ENCODE assay signal across 12 cellular contexts in the genomic region with DNA sequence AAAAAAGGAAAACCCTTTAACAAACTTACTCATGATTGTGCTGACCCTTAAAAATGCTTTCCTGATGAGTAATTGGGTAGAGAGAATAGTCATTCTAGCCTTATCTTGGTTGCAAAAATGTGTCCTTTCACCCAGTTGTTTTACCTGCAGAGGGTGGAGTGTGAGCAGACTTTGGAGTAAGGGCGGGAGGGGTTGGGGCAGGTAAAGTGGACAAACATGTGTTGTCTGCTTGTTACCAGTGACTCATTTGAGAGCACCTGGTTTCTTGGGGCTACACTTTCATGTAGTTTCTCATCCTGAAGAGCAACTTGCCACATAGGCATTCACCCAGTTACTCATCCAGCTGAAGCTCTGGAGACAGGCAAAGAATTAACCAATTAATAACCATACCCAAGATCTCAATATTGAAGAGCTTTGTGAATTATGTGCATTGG.
DNase-seq lines count a peak whose midpoint lies in the region; FAIRE-seq and TF ChIP-seq lines count a peak whose summit lies in the region.
"Had no signal": no experiment of that assay in that cellular context is flagged by ENCODE, and none has a peak within 500 bp of the region (broad histone marks: within the 10 kb centered on the region; RNA-seq: fewer than 3 reads in every experiment).

No MANE protein-coding gene starts in this region.

- BruUV-seq in MCF 10A (replicated peaks; lab: Mats Ljungman, UMichigan): no TSS peak

- POLR2A ChIA-PET in MCF 10A (lab: Yijun Ruan, JAX): interaction anchor here (0.7 to 3.4 kb wide), 8 partner anchors 9 to 90 kb away, joined by 3 to 33 read pairs (median 4); no protein-coding TSS in a partner anchor

- H3K36me3 Mint-ChIP-seq in MCF 10A (ENCODE audit: insufficient read depth, unreplicated experiment): no peaks in the 10 kb centered on the region
- H3K36me3 Mint-ChIP-seq: activated naive CD8-positive, alpha-beta T cell treated with anti-CD3 and anti-CD28 coated beads, Interleukin-2, amount 10 ng/mL, durations not matched to agents 7 days and 5 days; memory B cell had no signal

- TF ChIP-seq POLR2A in breast epithelium (IDR thresholded peaks at IDR 0.05): no peak

- no peak for TF ChIP-seq CTCF in MCF 10A (IDR thresholded peaks at IDR 0.05; ENCODE audit: unreplicated experiment)
- TF ChIP-seq CTCF in breast epithelium (IDR thresholded peaks at IDR 0.05): no peak
- TF ChIP-seq CTCF in kidney epithelial cell (IDR thresholded peaks at IDR 0.05; ENCODE audit: insufficient read depth, low read length, poor library complexity, severe bottlenecking): no peak
- TF ChIP-seq CTCF in coronary artery (IDR thresholded peaks at IDR 0.05): no peak

- H3K9me3 Mint-ChIP-seq in MCF 10A (ENCODE audit: unreplicated experiment): no peaks in the 10 kb centered on the region
- H3K9me3 Mint-ChIP-seq: activated naive CD8-positive, alpha-beta T cell treated with anti-CD3 and anti-CD28 coated beads, Interleukin-2, amount 10 ng/mL, durations not matched to agents 7 days and 5 days had no signal

- H3K4me1 Mint-ChIP-seq in MCF 10A (ENCODE audit: insufficient read depth, unreplicated experiment): peaks cover 15% of the 10 kb centered on the region
- H3K4me1 Mint-ChIP-seq: activated naive CD8-positive, alpha-beta T cell treated with anti-CD3 and anti-CD28 coated beads, Interleukin-2, amount 10 ng/mL, durations not matched to agents 7 days and 5 days; memory B cell had no signal

- intact Hi-C loops in MCF 10A (cut with micrococcal nuclease) (loop anchor here (1.0 kb wide), 1 partner anchor 121 kb away; a partner anchor contains a TSS), breast epithelium (cut with DNase I; ENCODE audit: low total_unique reads) (no loop called here)

- no peaks in the 10 kb centered on the region for H3K27me3 Mint-ChIP-seq in MCF 10A (ENCODE audit: insufficient read depth, unreplicated experiment)

- no peak overlapping the region for H3K4me3 ChIP-seq in breast epithelium
- H3K4me3 ChIP-seq in kidney epithelial cell (ENCODE audit: low read depth, low read length): no peak overlapping the region
- H3K4me3 ChIP-seq in coronary artery: no peak overlapping the region
- H3K4me3 ChIP-seq: SJSA1 had no signal

- peak; percentile 9 for FAIRE-seq in urothelium cell line (lab: Jason Lieb, UNC)

- H3K9me3 ChIP-seq in breast epithelium: no peaks in the 10 kb centered on the region
- H3K9me3 ChIP-seq: SJSA1 had no signal

- H3K4me3 Mint-ChIP-seq in MCF 10A (ENCODE audit: unreplicated experiment): peak overlapping the region; percentile 26
- H3K4me3 Mint-ChIP-seq: activated naive CD8-positive, alpha-beta T cell treated with anti-CD3 and anti-CD28 coated beads, Interleukin-2, amount 10 ng/mL, durations not matched to agents 7 days and 5 days; memory B cell had no signal

- peak overlapping the region; percentile 61 for H3K27ac Mint-ChIP-seq in MCF 10A (ENCODE audit: low read depth, unreplicated experiment)
- H3K27ac Mint-ChIP-seq: activated naive CD8-positive, alpha-beta T cell treated with anti-CD3 and anti-CD28 coated beads, Interleukin-2, amount 10 ng/mL, durations not matched to agents 7 days and 5 days; memory B cell had no signal

- DNase-seq in MCF 10A (ENCODE audit: unreplicated experiment): peak; percentile 90
- DNase-seq in breast epithelium (ENCODE audit: low spot score in 2 of 2): no peak
- peak; percentile 59 for DNase-seq in astrocyte of the hippocampus (ENCODE audit: low read depth, low spot score)
- DNase-seq in kidney epithelial cell (ENCODE audit: low read depth): peak; percentile 74
- DNase-seq in urothelium cell line (ENCODE audit: low spot score): peak; percentile 70
- no peak for DNase-seq in AML-193 (lab: John Stamatoyannopoulos, UW)
- no peak for DNase-seq in coronary artery (ENCODE audit: low spot score)
- no peak for DNase-seq in DMS153 treated with DMSO at 0.1 percent for 48 hours (lab: John Stamatoyannopoulos, UW; ENCODE audit: unreplicated experiment)
- DNase-seq: activated naive CD8-positive, alpha-beta T cell treated with anti-CD3 and anti-CD28 coated beads, Interleukin-2, amount 10 ng/mL, durations not matched to agents 7 days and 5 days; NCI-H2171 treated with DMSO at 0.1 percent for 48 hours had no signal

- H3K4me1 ChIP-seq in breast epithelium: no peaks in the 10 kb centered on the region

- H3K27me3 ChIP-seq in breast epithelium (no peaks in the 10 kb centered on the region), kidney epithelial cell (ENCODE audit: control insufficient read depth, insufficient read depth, low read length) (no peaks in the 10 kb centered on the region)
- H3K27me3 ChIP-seq: SJSA1 had no signal

- no peak overlapping the region for H3K27ac ChIP-seq in breast epithelium
- no peak overlapping the region for H3K27ac ChIP-seq in coronary artery
- H3K27ac ChIP-seq: SJSA1 had no signal

- H3K36me3 ChIP-seq in breast epithelium (no peaks in the 10 kb centered on the region), kidney epithelial cell (ENCODE audit: control insufficient read depth, insufficient read depth, low read length) (no peaks in the 10 kb centered on the region)
- H3K36me3 ChIP-seq: SJSA1 had no signal

- CTCF ChIA-PET in MCF 10A (lab: Yijun Ruan, JAX): interaction anchor here (0.6 to 1.4 kb wide), 3 partner anchors 18 to 205 kb away, joined by 3 to 6 read pairs (median 3); no protein-coding TSS in a partner anchor

Comparison
In these comparisons a context has a peak if more than half of its experiments do, and no peak if none do; other contexts are left out.
1. DNase-seq: peak in MCF 10A (single experiment), astrocyte of the hippocampus (single experiment), kidney epithelial cell (single experiment) and urothelium cell line (single experiment); none in breast epithelium (0 of 2), AML-193 (0 of 2), coronary artery (single experiment) and DMS153 treated with DMSO at 0.1 percent for 48 hours (single experiment).